ENCODE assay signal across 8 cellular contexts in genomic region chr2:38600242-38600891, GRCh38. TPM values are rescaled to one million over a fixed set of nuclear protein-coding genes. Genes with fewer than 3 reads are reported as not detected.
A peak's percentile ranks its signal among the peaks of the same experiment; 100 is the strongest.
DNase-seq lines count a peak whose midpoint lies in the region; ATAC-seq and TF ChIP-seq lines count a peak whose summit lies in the region.

No MANE protein-coding gene starts in this region.

- peaks cover 3% of the 10 kb centered on the region; the same call in 1 of the 2 replicates for H3K4me1 ChIP-seq in iPS DF 6.9 (ENCODE audit: control insufficient read depth, insufficient read depth, low read length)
- peaks cover 59% of the 10 kb centered on the region for H3K4me1 ChIP-seq in suprapubic skin

- peak overlapping the region; percentile 21; the same call in 1 of the 2 replicates for H3K4me3 ChIP-seq in iPS DF 6.9 (ENCODE audit: low read length)
- H3K4me3 ChIP-seq in suprapubic skin: peak overlapping the region; percentile 87

- TF ChIP-seq EP300 in suprapubic skin (IDR thresholded peaks at IDR 0.05): no peak

- TF ChIP-seq POLR2A in suprapubic skin (IDR thresholded peaks at IDR 0.05): no peak
- TF ChIP-seq POLR2A in GM18505 (IDR thresholded peaks at IDR 0.05; ENCODE audit: borderline replicate concordance, extremely low read depth, insufficient read depth, insufficient read length): no peak

- WGBS in iPS DF 6.9 (ENCODE audit: insufficient coverage, insufficient read length): 100% methylated on average over 1 of the region's 15 CpGs
- 47% methylated on average over 15 of the region's 15 CpGs for WGBS in suprapubic skin

- no peaks in the 10 kb centered on the region for H3K9me3 Mint-ChIP-seq in activated CD4-positive, alpha-beta T cell treated with anti-CD3 and anti-CD28 coated beads, Interleukin-2, amount 10 ng/mL, durations not matched to agents 7 days and 5 days

- H3K27ac ChIP-seq in iPS DF 6.9 (ENCODE audit: low read length): no peak overlapping the region
- H3K27ac ChIP-seq in suprapubic skin: peak overlapping the region; percentile 36

- H3K9me3 ChIP-seq in iPS DF 6.9 (ENCODE audit: control insufficient read depth, insufficient read depth, low read length) (no peaks in the 10 kb centered on the region), suprapubic skin (no peaks in the 10 kb centered on the region)

- H3K27me3 ChIP-seq in iPS DF 6.9 (ENCODE audit: control insufficient read depth, insufficient read depth, low read length) (no peaks in the 10 kb centered on the region), suprapubic skin (no peaks in the 10 kb centered on the region)

- H3K27me3 Mint-ChIP-seq in activated CD4-positive, alpha-beta T cell treated with anti-CD3 and anti-CD28 coated beads, Interleukin-2, amount 10 ng/mL, durations not matched to agents 7 days and 5 days: no peaks in the 10 kb centered on the region

- DNase-seq in activated naive CD4-positive, alpha-beta T cell treated with Interleukin-2 at 50 U/mL for 16 hours: peak; percentile 41
- no peak for DNase-seq in activated naive CD4-positive, alpha-beta T cell treated with anti-CD3 and anti-CD28 coated beads, Interleukin-2, amount 50 U/mL, for 16 hours
- no peak for DNase-seq in activated CD4-positive, alpha-beta T cell treated with anti-CD3 and anti-CD28 coated beads, Interleukin-2, amount 10 ng/mL, durations not matched to agents 7 days and 5 days
- DNase-seq in iPS DF 6.9 (ENCODE audit: low read depth, low spot score): no peak
- DNase-seq in suprapubic skin (ENCODE audit: low spot score in 2 of 2): no peak

- H3K36me3 ChIP-seq in iPS DF 6.9 (ENCODE audit: control insufficient read depth, insufficient read depth, low read length): no peaks in the 10 kb centered on the region
- no peaks in the 10 kb centered on the region for H3K36me3 ChIP-seq in suprapubic skin

- H3K4me1 Mint-ChIP-seq in activated CD4-positive, alpha-beta T cell treated with anti-CD3 and anti-CD28 coated beads, Interleukin-2, amount 10 ng/mL, durations not matched to agents 7 days and 5 days: peaks cover 60% of the 10 kb centered on the region

- no peak for TF ChIP-seq CTCF in suprapubic skin (IDR thresholded peaks at IDR 0.05)

- peak overlapping the region; percentile 84 for H3K27ac Mint-ChIP-seq in activated CD4-positive, alpha-beta T cell treated with anti-CD3 and anti-CD28 coated beads, Interleukin-2, amount 10 ng/mL, durations not matched to agents 7 days and 5 days

- POLR2A ChIA-PET in activated CD4-positive, alpha-beta T cell treated with anti-CD3 and anti-CD28 coated beads, Interleukin-2, amount 10 ng/mL, durations not matched to agents 7 days and 5 days (lab: Charles Lee): interaction anchor here (0.6 to 3.1 kb wide), 5 partner anchors 19 to 513 kb away, joined by 3 to 13 read pairs (median 4); partner anchors contain the start of gene GALM

- ATAC-seq in GM18505 (IDR thresholded peaks at IDR 0.05; ENCODE audit: unreplicated experiment) (no peak), HG02885 (IDR thresholded peaks at IDR 0.05; ENCODE audit: poor library complexity, unreplicated experiment) (no peak), HG03039 (IDR thresholded peaks at IDR 0.05; ENCODE audit: unreplicated experiment) (no peak)

- CTCF ChIA-PET in activated CD4-positive, alpha-beta T cell treated with anti-CD3 and anti-CD28 coated beads, Interleukin-2, amount 10 ng/mL, durations not matched to agents 7 days and 5 days (lab: Charles Lee): interaction anchor here (0.6 to 3.1 kb wide), 7 partner anchors 18 to 134 kb away, joined by 3 to 11 read pairs (median 3); partner anchors contain the start of gene GALM

- peaks cover 11% of the 10 kb centered on the region for H3K36me3 Mint-ChIP-seq in activated CD4-positive, alpha-beta T cell treated with anti-CD3 and anti-CD28 coated beads, Interleukin-2, amount 10 ng/mL, durations not matched to agents 7 days and 5 days (ENCODE audit: low read depth)

- peak overlapping the region; percentile 85 for H3K4me3 Mint-ChIP-seq in activated CD4-positive, alpha-beta T cell treated with anti-CD3 and anti-CD28 coated beads, Interleukin-2, amount 10 ng/mL, durations not matched to agents 7 days and 5 days

RNA-seq across cellular contexts. Expression of gene HNRNPLL, which starts 2.4 kb away (rescaled TPM):
- total RNA-seq in activated CD4-positive, alpha-beta T cell treated with anti-CD3 and anti-CD28 coated beads, Interleukin-2, amount 10 ng/mL, durations not matched to agents 7 days and 5 days: 10 to 100 TPM; 54.2 to 55.8 TPM
- total RNA-seq in suprapubic skin: 10 to 100 TPM; 13.1 to 54.6 (median 23.4) TPM
